ENCODE assay signal across 10 cellular contexts in genomic region chr2:63056309-63057065, GRCh38. TPM values are rescaled to one million over a fixed set of nuclear protein-coding genes. Genes with fewer than 3 reads are reported as not detected.
A peak's percentile ranks its signal among the peaks of the same experiment; 100 is the strongest.
DNase-seq lines count a peak whose midpoint lies in the region; ATAC-seq and TF ChIP-seq lines count a peak whose summit lies in the region.
"Had no signal": no experiment of that assay in that cellular context is flagged by ENCODE, and none has a peak within 500 bp of the region (broad histone marks: within the 10 kb centered on the region; RNA-seq: fewer than 3 reads in every experiment).

No MANE protein-coding gene starts in this region.

- TF ChIP-seq POLR2A in suprapubic skin (IDR thresholded peaks at IDR 0.05), result no peak

- 10 to 13% methylated on average over 42 of the region's 42 CpGs for WGBS in heart right ventricle, 2 donors
- WGBS in suprapubic skin, result 54% methylated on average over 42 of the region's 42 CpGs

- peaks cover 9 to 69% (median 59%) of the 10 kb centered on the region in 9 donors for H3K4me1 ChIP-seq in heart right ventricle
- H3K4me1 ChIP-seq in suprapubic skin, result peaks cover 61% of the 10 kb centered on the region

- H3K27me3 ChIP-seq in heart right ventricle (peaks cover 62 to 100% (median 100%) of the 10 kb centered on the region in 7 donors), suprapubic skin (peaks cover 99% of the 10 kb centered on the region)

- peak overlapping the region; percentile 78 for H3K4me3 Mint-ChIP-seq in T-helper 17 cell
- peak overlapping the region; percentile 16 for H3K4me3 Mint-ChIP-seq in stimulated activated memory B cell treated with anti-CD40 and anti-IgM and Interleukin-4, amounts not matched to agents 10 μg/mL and 1 μg/mL and 100 μg/mL, for 72 hours

- TF ChIP-seq CTCF in heart right ventricle (IDR thresholded peaks at IDR 0.05), result no peak
- TF ChIP-seq CTCF in suprapubic skin (IDR thresholded peaks at IDR 0.05), result no peak

- intact Hi-C loops in heart right ventricle (cut with DNase I), result no loop called here

- H3K4me1 Mint-ChIP-seq in T-helper 17 cell, result peaks cover 33% of the 10 kb centered on the region
- H3K4me1 Mint-ChIP-seq in stimulated activated memory B cell treated with anti-CD40 and anti-IgM and Interleukin-4, amounts not matched to agents 10 μg/mL and 1 μg/mL and 100 μg/mL, for 72 hours, result peaks cover 69% of the 10 kb centered on the region

- H3K27me3 Mint-ChIP-seq in T-helper 17 cell, result peaks cover 79% of the 10 kb centered on the region
- peaks cover 81% of the 10 kb centered on the region for H3K27me3 Mint-ChIP-seq in stimulated activated memory B cell treated with anti-CD40 and anti-IgM and Interleukin-4, amounts not matched to agents 10 μg/mL and 1 μg/mL and 100 μg/mL, for 72 hours

- ATAC-seq in T-helper 17 cell (no peak), heart right ventricle (peak in 5 of 8 donors; percentile 33 to 55 (median 45))
- ATAC-seq in stimulated activated memory B cell treated with anti-CD40 and anti-IgM and Interleukin-4, amounts not matched to agents 10 μg/mL and 1 μg/mL and 100 μg/mL, for 72 hours, result no peak
- ATAC-seq: A549 had no signal

- H3K4me3 ChIP-seq in heart right ventricle (peak overlapping the region in 6 of 10 donors; percentile 12 to 35 (median 19)), suprapubic skin (no peak overlapping the region)
- H3K4me3 ChIP-seq: A549 had no signal

- H3K36me3 ChIP-seq in heart right ventricle, result no peaks in the 10 kb centered on the region
- H3K36me3 ChIP-seq in suprapubic skin, result peaks cover 22% of the 10 kb centered on the region

- no peak for TF ChIP-seq EP300 in suprapubic skin (IDR thresholded peaks at IDR 0.05)

- H3K9me3 ChIP-seq in T-helper 17 cell (ENCODE audit: control insufficient read depth, low read length, poor library complexity, severe bottlenecking) (peaks cover 3% of the 10 kb centered on the region), heart right ventricle (no peaks in the 10 kb centered on the region), suprapubic skin (no peaks in the 10 kb centered on the region)
- H3K9me3 ChIP-seq: A549 had no signal

- H3K9me3 Mint-ChIP-seq in stimulated activated memory B cell treated with anti-CD40 and anti-IgM and Interleukin-4, amounts not matched to agents 10 μg/mL and 1 μg/mL and 100 μg/mL, for 72 hours, result peaks cover 8% of the 10 kb centered on the region

- H3K36me3 Mint-ChIP-seq in T-helper 17 cell (ENCODE audit: low read depth), result peaks cover 6% of the 10 kb centered on the region
- no peaks in the 10 kb centered on the region for H3K36me3 Mint-ChIP-seq in stimulated activated memory B cell treated with anti-CD40 and anti-IgM and Interleukin-4, amounts not matched to agents 10 μg/mL and 1 μg/mL and 100 μg/mL, for 72 hours

- H3K27ac ChIP-seq in heart right ventricle (no peak overlapping the region), suprapubic skin (no peak overlapping the region)
- H3K27ac ChIP-seq: A549 had no signal

- H3K27ac Mint-ChIP-seq in T-helper 17 cell, result peak overlapping the region; percentile 2
- no peak overlapping the region for H3K27ac Mint-ChIP-seq in stimulated activated memory B cell treated with anti-CD40 and anti-IgM and Interleukin-4, amounts not matched to agents 10 μg/mL and 1 μg/mL and 100 μg/mL, for 72 hours
- H3K27ac Mint-ChIP-seq: immature natural killer cell had no signal

- DNase-seq in activated CD4-positive, alpha-beta T cell treated with anti-CD3 and anti-CD28 coated beads for 48 hours, result peak; percentile 47
- no peak for DNase-seq in activated CD4-positive, alpha-beta T cell treated with anti-CD3 and anti-CD28 coated beads, Interleukin-2, amount 50 U/mL, for 1 hour
- DNase-seq in T-helper 17 cell (no peak), heart right ventricle (no peak), KG1 (lab: John Stamatoyannopoulos, UW) (no peak), suprapubic skin (ENCODE audit: low spot score in 2 of 2) (no peak), glomerular visceral epithelial cell (ENCODE audit: extremely low spot score) (no peak)
- DNase-seq: immature natural killer cell had no signal

RNA-seq across cellular contexts. Expression of gene OTX1, which starts 5.9 kb away (rescaled TPM):
- total RNA-seq in T-helper 17 cell, result not detected
- total RNA-seq in heart right ventricle, result not detected
- not detected for polyA plus RNA-seq in heart right ventricle
- 10 to 100 TPM in 2 of 4 donors, 1 to 10 TPM in 2; 6.6 to 19.7 (median 10.9) TPM for total RNA-seq in suprapubic skin
- polyA plus RNA-seq: immature natural killer cell had no signal

Comparison
In these comparisons a context has a peak if more than half of its experiments do, and no peak if none do; other contexts are left out.
1. ATAC-seq: peak in heart right ventricle (5 of 8); none in T-helper 17 cell (single experiment) and stimulated activated memory B cell treated with anti-CD40 and anti-IgM and Interleukin-4, amounts not matched to agents 10 μg/mL and 1 μg/mL and 100 μg/mL, for 72 hours (single experiment).
2. RNA of gene OTX1, which starts 5.9 kb away (total RNA-seq): 6.6 to 19.7 TPM in suprapubic skin; not detected in T-helper 17 cell and not detected in heart right ventricle; every median in the first group is over 4 times any median in the second.